In the genomic region with DNA sequence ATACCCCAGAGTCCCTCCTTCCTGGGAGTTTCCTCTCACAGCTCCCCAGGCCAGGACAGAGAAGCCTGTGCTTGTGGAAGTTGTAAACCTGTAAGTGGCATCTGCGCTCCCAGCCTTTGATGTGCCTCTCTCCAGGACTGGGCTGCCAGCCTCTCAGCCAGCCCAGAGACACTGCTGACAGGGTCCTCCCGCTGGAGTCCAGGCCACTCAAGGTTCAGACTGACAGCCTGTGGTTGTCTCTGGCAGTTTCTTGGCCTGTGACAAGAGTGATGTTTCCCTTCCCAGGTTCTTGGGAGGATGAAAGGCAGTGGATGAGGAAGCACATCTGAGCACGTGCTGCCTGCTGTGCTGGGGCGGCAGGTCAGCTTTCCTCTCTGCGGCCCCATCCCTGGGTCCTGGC, we compare ENCODE assay signal across 3 cellular contexts.
TF ChIP-seq lines count a peak whose summit lies in the region.

No MANE protein-coding gene starts in this region.

TF ChIP-seq in A549, 52 proteins besides CTCF, POLR2A, EP300 and RAD21:
- TF ChIP-seq, protein P1, sequence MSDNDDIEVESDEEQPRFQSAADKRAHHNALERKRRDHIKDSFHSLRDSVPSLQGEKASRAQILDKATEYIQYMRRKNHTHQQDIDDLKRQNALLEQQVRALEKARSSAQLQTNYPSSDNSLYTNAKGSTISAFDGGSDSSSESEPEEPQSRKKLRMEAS (IDR thresholded peaks at IDR 0.05): no peak
- TF ChIP-seq FOSB (CRISPR knock-in tag; IDR thresholded peaks at IDR 0.05) (no peak), CEBPB (IDR thresholded peaks at IDR 0.05) (no peak), HMGXB4 (CRISPR knock-in tag; IDR thresholded peaks at IDR 0.05; ENCODE audit: borderline replicate concordance) (no peak), GATA3 (IDR thresholded peaks at IDR 0.05; ENCODE audit: borderline replicate concordance) (no peak), HDAC2 (IDR thresholded peaks at IDR 0.05) (no peak), JUNB (IDR thresholded peaks at IDR 0.05) (no peak), PHF8 (IDR thresholded peaks at IDR 0.05; ENCODE audit: borderline replicate concordance, low read depth) (no peak), CHD2 (IDR thresholded peaks at IDR 0.05; ENCODE audit: low read length, partially characterized antibody) (no peak), TP53 (CRISPR knock-in tag; IDR thresholded peaks at IDR 0.05) (no peak)

TF ChIP-seq in K562, 482 proteins besides CTCF, POLR2A, EP300 and RAD21 (continues in another document):
- TF ChIP-seq DMBX1 (CRISPR knock-in tag; IDR thresholded peaks at IDR 0.05; ENCODE audit: borderline replicate concordance): peak; percentile 36; the same call in 1 of the 2 replicates
- no peak for TF ChIP-seq ELF4 (CRISPR knock-in tag; IDR thresholded peaks at IDR 0.05)
- TF ChIP-seq, protein P2, sequence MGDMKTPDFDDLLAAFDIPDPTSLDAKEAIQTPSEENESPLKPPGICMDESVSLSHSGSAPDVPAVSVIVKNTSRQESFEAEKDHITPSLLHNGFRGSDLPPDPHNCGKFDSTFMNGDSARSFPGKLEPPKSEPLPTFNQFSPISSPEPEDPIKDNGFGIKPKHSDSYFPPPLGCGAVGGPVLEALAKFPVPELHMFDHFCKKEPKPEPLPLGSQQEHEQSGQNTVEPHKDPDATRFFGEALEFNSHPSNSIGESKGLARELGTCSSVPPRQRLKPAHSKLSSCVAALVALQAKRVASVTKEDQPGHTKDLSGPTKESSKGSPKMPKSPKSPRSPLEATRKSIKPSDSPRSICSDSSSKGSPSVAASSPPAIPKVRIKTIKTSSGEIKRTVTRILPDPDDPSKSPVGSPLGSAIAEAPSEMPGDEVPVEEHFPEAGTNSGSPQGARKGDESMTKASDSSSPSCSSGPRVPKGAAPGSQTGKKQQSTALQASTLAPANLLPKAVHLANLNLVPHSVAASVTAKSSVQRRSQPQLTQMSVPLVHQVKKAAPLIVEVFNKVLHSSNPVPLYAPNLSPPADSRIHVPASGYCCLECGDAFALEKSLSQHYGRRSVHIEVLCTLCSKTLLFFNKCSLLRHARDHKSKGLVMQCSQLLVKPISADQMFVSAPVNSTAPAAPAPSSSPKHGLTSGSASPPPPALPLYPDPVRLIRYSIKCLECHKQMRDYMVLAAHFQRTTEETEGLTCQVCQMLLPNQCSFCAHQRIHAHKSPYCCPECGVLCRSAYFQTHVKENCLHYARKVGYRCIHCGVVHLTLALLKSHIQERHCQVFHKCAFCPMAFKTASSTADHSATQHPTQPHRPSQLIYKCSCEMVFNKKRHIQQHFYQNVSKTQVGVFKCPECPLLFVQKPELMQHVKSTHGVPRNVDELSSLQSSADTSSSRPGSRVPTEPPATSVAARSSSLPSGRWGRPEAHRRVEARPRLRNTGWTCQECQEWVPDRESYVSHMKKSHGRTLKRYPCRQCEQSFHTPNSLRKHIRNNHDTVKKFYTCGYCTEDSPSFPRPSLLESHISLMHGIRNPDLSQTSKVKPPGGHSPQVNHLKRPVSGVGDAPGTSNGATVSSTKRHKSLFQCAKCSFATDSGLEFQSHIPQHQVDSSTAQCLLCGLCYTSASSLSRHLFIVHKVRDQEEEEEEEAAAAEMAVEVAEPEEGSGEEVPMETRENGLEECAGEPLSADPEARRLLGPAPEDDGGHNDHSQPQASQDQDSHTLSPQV (IDR thresholded peaks at IDR 0.05): peak; percentile 43; the same call in 1 of the 2 replicates
- TF ChIP-seq RCOR1 (IDR thresholded peaks at IDR 0.05; ENCODE audit: borderline replicate concordance in 1 of 2, low read depth in 2 of 2, low read length in 2 of 2): no peak

TF ChIP-seq in HEK293T, 16 proteins besides CTCF, POLR2A, EP300 and RAD21:
- TF ChIP-seq ELF4 (IDR thresholded peaks at IDR 0.05): no peak
